In the genomic region with DNA sequence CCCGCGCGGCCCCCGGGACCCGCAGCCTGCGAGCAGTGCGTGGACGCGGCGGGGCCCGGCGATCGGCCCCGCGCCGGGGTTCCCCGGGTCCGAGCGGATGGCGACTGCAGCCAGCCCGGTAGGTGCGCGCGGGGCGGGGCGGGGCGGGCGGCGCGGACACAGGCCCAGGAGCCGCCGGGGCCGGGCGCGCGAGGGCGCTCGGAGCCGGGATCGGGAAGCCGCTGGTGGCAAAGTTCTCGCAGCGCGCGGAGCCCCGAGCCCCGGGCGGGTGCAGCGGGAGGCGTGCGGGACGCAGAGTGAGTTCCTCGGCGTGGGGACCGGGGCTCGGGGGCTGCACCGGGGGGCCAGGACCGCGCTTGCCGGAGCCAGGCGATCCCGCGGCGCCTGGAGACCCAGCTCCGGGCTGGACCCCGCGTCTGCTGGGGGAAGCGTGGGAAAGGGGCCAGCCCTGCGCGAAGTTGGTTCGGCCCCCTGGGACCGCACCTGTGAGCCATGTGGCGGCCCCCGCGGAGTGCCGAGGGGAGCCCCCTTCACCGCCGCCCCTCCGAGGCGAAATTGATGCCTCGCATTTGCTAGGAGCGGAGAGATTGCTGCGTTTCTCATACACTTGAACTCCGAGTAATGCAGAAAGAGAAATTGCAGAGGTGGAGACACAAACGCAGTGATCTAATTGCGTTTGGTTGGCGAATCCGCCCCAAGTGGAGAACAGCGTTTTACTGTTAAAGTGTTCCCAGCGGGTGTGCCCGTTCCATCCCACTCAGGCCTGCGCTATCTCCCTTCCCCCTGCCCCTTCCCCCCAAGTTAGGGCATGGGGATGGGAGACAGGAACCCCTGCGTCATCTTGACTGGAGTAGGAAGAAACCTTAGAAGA, we compare ENCODE assay signal across 8 cellular contexts.
DNase-seq lines count a peak whose midpoint lies in the region; ATAC-seq and TF ChIP-seq lines count a peak whose summit lies in the region.

No MANE protein-coding gene starts in this region.

- H3K27ac ChIP-seq in substantia nigra (ENCODE audit: low read depth, low read length, poor library complexity, severe bottlenecking): peak overlapping the region; percentile 78

- WGBS in lower leg skin, 2 donors: 0 to 1% methylated on average over 24 to 34 of the region's 93 CpGs

- no peak for TF ChIP-seq CTCF in lower leg skin (IDR thresholded peaks at IDR 0.05)

- intact Hi-C loops in lower leg skin (cut with DNase I; ENCODE audit: low total_unique reads): loop anchor here (5.0 kb wide), 1 partner anchor 103 kb away; no protein-coding TSS in a partner anchor

- ATAC-seq in SK-N-SH treated with all-trans-retinoic acid at 6 μM for 48 hours: peak; percentile 74

- DNase-seq in 8988T: peak; percentile 73
- DNase-seq in ecto neural progenitor cell (ENCODE audit: low spot score): peak; percentile 68
- DNase-seq in lower leg skin (ENCODE audit: low spot score in 2 of 2): no peak
- DNase-seq in substantia nigra (lab: John Stamatoyannopoulos, UW): peak in 35 of 49 donors; percentile 18 to 82 (median 52)
- no peak for DNase-seq in pons (ENCODE audit: low spot score)
- DNase-seq in NAMALWA (ENCODE audit: low spot score): no peak

- H3K4me3 ChIP-seq in GM08714 (ENCODE audit: low read length) (peak overlapping the region; percentile 32), lower leg skin (ENCODE audit: low read depth, poor library complexity, severe bottlenecking) (peak overlapping the region; percentile 49)

- no peak for TF ChIP-seq POLR2A in lower leg skin (IDR thresholded peaks at IDR 0.05)

TF ChIP-seq in SK-N-SH treated with all-trans-retinoic acid at 6 μM for 48 hours, 23 proteins besides CTCF, POLR2A, EP300 and RAD21:
- TF ChIP-seq ARNTL (CRISPR knock-in tag; IDR thresholded peaks at IDR 0.05; ENCODE audit: borderline replicate concordance, low read depth) (no peak), OSR1 (CRISPR knock-in tag; IDR thresholded peaks at IDR 0.05) (no peak), SNAI2 (CRISPR knock-in tag; IDR thresholded peaks at IDR 0.05) (no peak), ISL1 (CRISPR knock-in tag; IDR thresholded peaks at IDR 0.05) (no peak), ZFP30 (CRISPR knock-in tag; IDR thresholded peaks at IDR 0.05) (no peak), TOX (CRISPR knock-in tag; IDR thresholded peaks at IDR 0.05; ENCODE audit: borderline replicate concordance) (no peak), PPARA (CRISPR knock-in tag; IDR thresholded peaks at IDR 0.05; ENCODE audit: borderline replicate concordance) (no peak), GLIS3 (CRISPR knock-in tag; IDR thresholded peaks at IDR 0.05) (no peak), PATZ1 (CRISPR knock-in tag; IDR thresholded peaks at IDR 0.05; ENCODE audit: borderline replicate concordance) (no peak), ZC3H10 (CRISPR knock-in tag; IDR thresholded peaks at IDR 0.05) (no peak), RARB (CRISPR knock-in tag; IDR thresholded peaks at IDR 0.05) (no peak), CSDC2 (CRISPR knock-in tag; IDR thresholded peaks at IDR 0.05) (no peak), ZFP3 (CRISPR knock-in tag; IDR thresholded peaks at IDR 0.05) (no peak), TCF4 (CRISPR knock-in tag; IDR thresholded peaks at IDR 0.05; ENCODE audit: borderline replicate concordance) (no peak), BACH2 (CRISPR knock-in tag; IDR thresholded peaks at IDR 0.05; ENCODE audit: borderline replicate concordance) (no peak)
- TF ChIP-seq, protein P1, sequence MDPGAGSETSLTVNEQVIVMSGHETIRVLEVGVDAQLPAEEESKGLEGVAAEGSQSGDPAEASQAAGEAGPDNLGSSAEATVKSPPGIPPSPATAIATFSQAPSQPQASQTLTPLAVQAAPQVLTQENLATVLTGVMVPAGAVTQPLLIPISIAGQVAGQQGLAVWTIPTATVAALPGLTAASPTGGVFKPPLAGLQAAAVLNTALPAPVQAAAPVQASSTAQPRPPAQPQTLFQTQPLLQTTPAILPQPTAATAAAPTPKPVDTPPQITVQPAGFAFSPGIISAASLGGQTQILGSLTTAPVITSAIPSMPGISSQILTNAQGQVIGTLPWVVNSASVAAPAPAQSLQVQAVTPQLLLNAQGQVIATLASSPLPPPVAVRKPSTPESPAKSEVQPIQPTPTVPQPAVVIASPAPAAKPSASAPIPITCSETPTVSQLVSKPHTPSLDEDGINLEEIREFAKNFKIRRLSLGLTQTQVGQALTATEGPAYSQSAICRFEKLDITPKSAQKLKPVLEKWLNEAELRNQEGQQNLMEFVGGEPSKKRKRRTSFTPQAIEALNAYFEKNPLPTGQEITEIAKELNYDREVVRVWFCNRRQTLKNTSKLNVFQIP (CRISPR knock-in tag; IDR thresholded peaks at IDR 0.05; ENCODE audit: borderline replicate concordance, low read depth): no peak
- TF ChIP-seq, protein P2, sequence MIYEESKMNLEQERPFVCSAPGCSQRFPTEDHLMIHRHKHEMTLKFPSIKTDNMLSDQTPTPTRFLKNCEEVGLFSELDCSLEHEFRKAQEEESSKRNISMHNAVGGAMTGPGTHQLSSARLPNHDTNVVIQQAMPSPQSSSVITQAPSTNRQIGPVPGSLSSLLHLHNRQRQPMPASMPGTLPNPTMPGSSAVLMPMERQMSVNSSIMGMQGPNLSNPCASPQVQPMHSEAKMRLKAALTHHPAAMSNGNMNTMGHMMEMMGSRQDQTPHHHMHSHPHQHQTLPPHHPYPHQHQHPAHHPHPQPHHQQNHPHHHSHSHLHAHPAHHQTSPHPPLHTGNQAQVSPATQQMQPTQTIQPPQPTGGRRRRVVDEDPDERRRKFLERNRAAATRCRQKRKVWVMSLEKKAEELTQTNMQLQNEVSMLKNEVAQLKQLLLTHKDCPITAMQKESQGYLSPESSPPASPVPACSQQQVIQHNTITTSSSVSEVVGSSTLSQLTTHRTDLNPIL (CRISPR knock-in tag; IDR thresholded peaks at IDR 0.05; ENCODE audit: low read depth): no peak
- TF ChIP-seq, protein P3, sequence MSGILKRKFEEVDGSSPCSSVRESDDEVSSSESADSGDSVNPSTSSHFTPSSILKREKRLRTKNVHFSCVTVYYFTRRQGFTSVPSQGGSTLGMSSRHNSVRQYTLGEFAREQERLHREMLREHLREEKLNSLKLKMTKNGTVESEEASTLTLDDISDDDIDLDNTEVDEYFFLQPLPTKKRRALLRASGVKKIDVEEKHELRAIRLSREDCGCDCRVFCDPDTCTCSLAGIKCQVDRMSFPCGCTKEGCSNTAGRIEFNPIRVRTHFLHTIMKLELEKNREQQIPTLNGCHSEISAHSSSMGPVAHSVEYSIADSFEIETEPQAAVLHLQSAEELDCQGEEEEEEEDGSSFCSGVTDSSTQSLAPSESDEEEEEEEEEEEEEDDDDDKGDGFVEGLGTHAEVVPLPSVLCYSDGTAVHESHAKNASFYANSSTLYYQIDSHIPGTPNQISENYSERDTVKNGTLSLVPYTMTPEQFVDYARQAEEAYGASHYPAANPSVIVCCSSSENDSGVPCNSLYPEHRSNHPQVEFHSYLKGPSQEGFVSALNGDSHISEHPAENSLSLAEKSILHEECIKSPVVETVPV (CRISPR knock-in tag; IDR thresholded peaks at IDR 0.05): no peak
- TF ChIP-seq, protein P4, sequence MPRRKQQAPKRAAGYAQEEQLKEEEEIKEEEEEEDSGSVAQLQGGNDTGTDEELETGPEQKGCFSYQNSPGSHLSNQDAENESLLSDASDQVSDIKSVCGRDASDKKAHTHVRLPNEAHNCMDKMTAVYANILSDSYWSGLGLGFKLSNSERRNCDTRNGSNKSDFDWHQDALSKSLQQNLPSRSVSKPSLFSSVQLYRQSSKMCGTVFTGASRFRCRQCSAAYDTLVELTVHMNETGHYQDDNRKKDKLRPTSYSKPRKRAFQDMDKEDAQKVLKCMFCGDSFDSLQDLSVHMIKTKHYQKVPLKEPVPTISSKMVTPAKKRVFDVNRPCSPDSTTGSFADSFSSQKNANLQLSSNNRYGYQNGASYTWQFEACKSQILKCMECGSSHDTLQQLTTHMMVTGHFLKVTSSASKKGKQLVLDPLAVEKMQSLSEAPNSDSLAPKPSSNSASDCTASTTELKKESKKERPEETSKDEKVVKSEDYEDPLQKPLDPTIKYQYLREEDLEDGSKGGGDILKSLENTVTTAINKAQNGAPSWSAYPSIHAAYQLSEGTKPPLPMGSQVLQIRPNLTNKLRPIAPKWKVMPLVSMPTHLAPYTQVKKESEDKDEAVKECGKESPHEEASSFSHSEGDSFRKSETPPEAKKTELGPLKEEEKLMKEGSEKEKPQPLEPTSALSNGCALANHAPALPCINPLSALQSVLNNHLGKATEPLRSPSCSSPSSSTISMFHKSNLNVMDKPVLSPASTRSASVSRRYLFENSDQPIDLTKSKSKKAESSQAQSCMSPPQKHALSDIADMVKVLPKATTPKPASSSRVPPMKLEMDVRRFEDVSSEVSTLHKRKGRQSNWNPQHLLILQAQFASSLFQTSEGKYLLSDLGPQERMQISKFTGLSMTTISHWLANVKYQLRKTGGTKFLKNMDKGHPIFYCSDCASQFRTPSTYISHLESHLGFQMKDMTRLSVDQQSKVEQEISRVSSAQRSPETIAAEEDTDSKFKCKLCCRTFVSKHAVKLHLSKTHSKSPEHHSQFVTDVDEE (CRISPR knock-in tag; IDR thresholded peaks at IDR 0.05): no peak

Comparison
In these comparisons a context has a peak if more than half of its experiments do, and no peak if none do; other contexts are left out.
1. DNase-seq: peak in 8988T (single experiment), ecto neural progenitor cell (single experiment) and substantia nigra (35 of 49); none in lower leg skin (0 of 2), pons (single experiment) and NAMALWA (single experiment).